Comparison of ENCODE assay signal across 8 cellular contexts in genomic region chr4:98663226-98664006, GRCh38. TPM values are rescaled to one million over a fixed set of nuclear protein-coding genes. Genes with fewer than 3 reads are reported as not detected.
DNase-seq lines count a peak whose midpoint lies in the region; ATAC-seq, FAIRE-seq and TF ChIP-seq lines count a peak whose summit lies in the region.

No MANE protein-coding gene starts in this region.

- POLR2A ChIA-PET in GM12878 (lab: Charles Lee), result interaction anchor here (1.0 to 1.4 kb wide), 3 partner anchors 9 to 61 kb away, joined by 3 to 4 read pairs (median 3); no protein-coding TSS in a partner anchor

- H3K4me2 ChIP-seq in GM12878 (ENCODE audit: control insufficient read depth, insufficient read depth), result peak overlapping the region; percentile 90

- H3K4me3 ChIP-seq in GM12878, result peak overlapping the region; percentile 34; the same call in 1 of the 2 replicates
- H3K4me3 ChIP-seq in breast epithelium, result no peak overlapping the region

- H2AFZ ChIP-seq in GM12878 (ENCODE audit: control insufficient read depth, low read depth, low read length), result peak overlapping the region; percentile 64

- intact Hi-C loops in GM12878 (cut with micrococcal nuclease; ENCODE audit: unreplicated experiment), result loop anchor here (2.0 to 10.0 kb wide), 6 partner anchors 61 to 519 kb away; partner anchors contain the start of genes EIF4E, METAP1, RAP1GDS1 and STPG2
- intact Hi-C loops in breast epithelium (cut with DNase I; ENCODE audit: low total_unique reads), result no loop called here

- in situ Hi-C loops in GM12878 (cut with MboI), result no loop called here

- 2% methylated on average over 10 of the region's 10 CpGs for WGBS in GM12878 (ENCODE audit: insufficient coverage, insufficient replicate concordance, low lambda C conversion rate, missing lambda C conversion rate)

- no peaks in the 10 kb centered on the region for H4K20me1 ChIP-seq in GM12878 (ENCODE audit: control insufficient read depth, insufficient read depth)

- peaks cover 50% of the 10 kb centered on the region for H3K4me1 Mint-ChIP-seq in T-helper 1 cell treated with Interleukin-12 subunit alpha and Interleukin-12 subunit beta and Interleukin-4 antibody, amounts not matched to agents 30 μg/mL and 1 μg/mL, for 36 hours (ENCODE audit: low read depth)

- H3K27me3 Mint-ChIP-seq in T-helper 1 cell treated with Interleukin-12 subunit alpha and Interleukin-12 subunit beta and Interleukin-4 antibody, amounts not matched to agents 30 μg/mL and 1 μg/mL, for 36 hours (ENCODE audit: low read depth), result no peaks in the 10 kb centered on the region

- CTCF ChIA-PET in GM12878 (lab: Yijun Ruan, JAX), result interaction anchor here (0.6 to 2.9 kb wide), 4 partner anchors 24 to 196 kb away, joined by 3 to 6 read pairs (median 3); no protein-coding TSS in a partner anchor

- RAD21 ChIA-PET in GM12878 (lab: Charles Lee; ENCODE audit: unreplicated experiment), result interaction anchor here (0.6 to 1.7 kb wide), 3 partner anchors 13 to 196 kb away, joined by 3 to 5 read pairs (median 4); no protein-coding TSS in a partner anchor

- no peaks in the 10 kb centered on the region for H3K79me2 ChIP-seq in GM12878 (ENCODE audit: control insufficient read depth, insufficient read depth, low read length)

- DNase-seq in GM12878 (ENCODE audit: low read depth, low spot score) (peak; percentile 84), SW 1271 (lab: John Stamatoyannopoulos, UW) (no peak), breast epithelium (ENCODE audit: low spot score in 2 of 2) (no peak), RKO (ENCODE audit: low spot score) (no peak)
- DNase-seq in stimulated activated CD8-positive, alpha-beta memory T cell treated with anti-CD3 and anti-CD28 coated beads, Interleukin-12 subunit alpha, Interleukin-12 subunit beta, amount 100 ng/mL, for 4 hours (ENCODE audit: low read depth), result peak; percentile 41

- BruUV-seq in GM12878 (replicated peaks; lab: Mats Ljungman, UMichigan), result no TSS peak

- peaks cover 20% of the 10 kb centered on the region for H3K4me1 ChIP-seq in GM12878 (ENCODE audit: control insufficient read depth, insufficient read depth, low read length)
- peaks cover 0 to 3% of the 10 kb centered on the region in 2 donors for H3K4me1 ChIP-seq in breast epithelium

- TF ChIP-seq CTCF in GM12878 (IDR thresholded peaks at IDR 0.05 in 2 of 3, conservative IDR thresholded peaks at IDR 0.05 in 1 of 3; ENCODE audit: control insufficient read depth in 2 of 3, extremely low read depth in 1 of 3, insufficient read depth in 1 of 3, low read depth in 3 of 3, low read length in 3 of 3) (no peak), breast epithelium (IDR thresholded peaks at IDR 0.05) (no peak)

- no peaks in the 10 kb centered on the region for H3K36me3 ChIP-seq in GM12878 (ENCODE audit: control insufficient read depth in 2 of 2, insufficient read depth in 2 of 2, low read length in 1 of 2)
- H3K36me3 ChIP-seq in breast epithelium, result no peaks in the 10 kb centered on the region

- H3K9me3 ChIP-seq in GM12878 (replicated peaks; ENCODE audit: control insufficient read depth, insufficient read depth, low read length) (peaks cover 4% of the 10 kb centered on the region; the same call in 1 of the 3 replicates), breast epithelium (no peaks in the 10 kb centered on the region)

- H3K4me3 Mint-ChIP-seq in T-helper 1 cell treated with Interleukin-12 subunit alpha and Interleukin-12 subunit beta and Interleukin-4 antibody, amounts not matched to agents 30 μg/mL and 1 μg/mL, for 36 hours, result peak overlapping the region; percentile 41

- H3K36me3 Mint-ChIP-seq in T-helper 1 cell treated with Interleukin-12 subunit alpha and Interleukin-12 subunit beta and Interleukin-4 antibody, amounts not matched to agents 30 μg/mL and 1 μg/mL, for 36 hours (ENCODE audit: low read depth), result peaks cover 9% of the 10 kb centered on the region

- H3K9ac ChIP-seq in GM12878 (ENCODE audit: control insufficient read depth, insufficient read depth, low read length), result peak overlapping the region; percentile 50; the same call in 1 of the 2 replicates

- ATAC-seq in GM18858 (IDR thresholded peaks at IDR 0.05; ENCODE audit: unreplicated experiment), result peak; percentile 75
- ATAC-seq in HG02884 (IDR thresholded peaks at IDR 0.05; ENCODE audit: unreplicated experiment), result peak; percentile 82
- ATAC-seq in GM12878, result peak; percentile 79

- H3K27ac Mint-ChIP-seq in T-helper 1 cell treated with Interleukin-12 subunit alpha and Interleukin-12 subunit beta and Interleukin-4 antibody, amounts not matched to agents 30 μg/mL and 1 μg/mL, for 36 hours, result peak overlapping the region; percentile 98

- no peak for TF ChIP-seq RAD21 in GM12878 (IDR thresholded peaks at IDR 0.05; ENCODE audit: insufficient read depth, low read depth, low read length)

- H3K27ac ChIP-seq in GM12878 (ENCODE audit: control insufficient read depth, insufficient read depth) (peak overlapping the region; percentile 66), breast epithelium (no peak overlapping the region)

- peaks cover 1 to 9% of the 10 kb centered on the region in 2 experiments for H3K27me3 ChIP-seq in GM12878 (replicated peaks in 1 of 2; ENCODE audit: control insufficient read depth in 2 of 2, insufficient read depth in 2 of 2, low read length in 1 of 2)
- H3K27me3 ChIP-seq in breast epithelium, result no peaks in the 10 kb centered on the region

- FAIRE-seq in GM12878 (lab: Jason Lieb, UNC), result peak; percentile 94

- SMC1A ChIA-PET in GM12878 (lab: Charles Lee; ENCODE audit: uncharacterized antibody, unreplicated experiment), result interaction anchor here (0.6 to 5.1 kb wide), 11 partner anchors 13 to 258 kb away, joined by 3 to 23 read pairs (median 3); no protein-coding TSS in a partner anchor

- TF ChIP-seq POLR2A in GM12878 (IDR thresholded peaks at IDR 0.05; ENCODE audit: low read depth, low read length) (no peak), breast epithelium (IDR thresholded peaks at IDR 0.05) (no peak)

- peak; percentile 21 to 90; a peak in 2 of 4 replicates for TF ChIP-seq EP300 in GM12878 (IDR thresholded peaks at IDR 0.05; ENCODE audit: borderline replicate concordance in 1 of 2, control insufficient read depth in 1 of 2, low read depth in 2 of 2, low read length in 2 of 2)

- peaks cover 9% of the 10 kb centered on the region for H3K9me3 Mint-ChIP-seq in T-helper 1 cell treated with Interleukin-12 subunit alpha and Interleukin-12 subunit beta and Interleukin-4 antibody, amounts not matched to agents 30 μg/mL and 1 μg/mL, for 36 hours

TF ChIP-seq in GM12878, 131 proteins besides CTCF, POLR2A, EP300 and RAD21 (continues in another document):
- TF ChIP-seq TBL1XR1 (IDR thresholded peaks at IDR 0.05; ENCODE audit: low read depth, low read length) (peak; percentile 90; the same call in 1 of the 2 replicates), SKIL (IDR thresholded peaks at IDR 0.05; ENCODE audit: low read depth, poor library complexity, severe bottlenecking) (peak; percentile 98)

RNA-seq across cellular contexts. Expression of gene TSPAN5, which starts 5.0 kb away (rescaled TPM):
- 0.63 and 0.69 TPM in 2 replicates for total RNA-seq in GM12878 (2013; cell fraction: nucleolus; rRNA removed)
- total RNA-seq in GM12878 (2014; rRNA removed) (0.23 and 0.27 TPM in 2 replicates), GM12878 (2014; rRNA removed; fragmentation: Illumina TruSeq; extraction: Trizol) (0.18 TPM in 2 replicates), GM12878 (2021) (0.45 and 0.59 TPM in 2 replicates), breast epithelium (10 to 100 TPM in 2 of 3 donors, 1 to 10 TPM in 1; 1.9 to 17.7 (median 12.8) TPM)
- polyA plus RNA-seq in GM12878 (2011; ENCODE audit: low read depth), result 0.21 TPM
- polyA plus RNA-seq in GM12878 (2011; rRNA removed) (8.2 and 9.8 TPM in 2 replicates), GM12878 (2014; fragmentation: Illumina TruSeq; extraction: Trizol) (0.31 and 0.68 TPM in 2 replicates), GM12878 (2014; fragmentation: Nextera tagmentation; extraction: Ambion mirVana) (under 1 TPM; 0.22 to 0.23 TPM), GM12878 (2014; rRNA removed) (0.33 and 1.1 TPM in 2 replicates), GM12878 (2016; fragmentation: Nextera tagmentation; extraction: Ambion mirVana) (under 1 TPM; 0.09 to 0.63 TPM)
- 4.8 and 4.9 TPM in 2 replicates for polyA plus RNA-seq in GM12878 (2011; cell fraction: cytosol; rRNA removed)
- 5.3 and 5.5 TPM in 2 replicates for polyA plus RNA-seq in GM12878 (2011; cell fraction: nucleus; rRNA removed)
- polyA plus RNA-seq in GM12878 (2012), result 0.18 TPM in 1 of 2 replicates, not detected in the other
- polyA minus RNA-seq in GM12878 (2011; rRNA and poly(A)+ RNA removed), result 6.1 and 6.7 TPM in 2 replicates
- polyA minus RNA-seq in GM12878 (2011; cell fraction: cytosol; rRNA and poly(A)+ RNA removed), result 1.1 and 1.6 TPM in 2 replicates
- polyA minus RNA-seq in GM12878 (2011; cell fraction: nucleus; rRNA and poly(A)+ RNA removed), result 3.9 and 6.1 TPM in 2 replicates

Comparison
In these comparisons a context has a peak if more than half of its experiments do, and no peak if none do; other contexts are left out.
1. DNase-seq: peak in GM12878 (single experiment) and stimulated activated CD8-positive, alpha-beta memory T cell treated with anti-CD3 and anti-CD28 coated beads, Interleukin-12 subunit alpha, Interleukin-12 subunit beta, amount 100 ng/mL, for 4 hours (single experiment); none in SW 1271 (0 of 2), breast epithelium (0 of 2) and RKO (single experiment).
2. Peak in every context shown above with its lines, with median percentiles within 50 percentile points of each other: ATAC-seq.